In genomic region chr1:212700892-212701819, GRCh38 we compare ENCODE assay signal across 8 cellular contexts. TPM values are rescaled to one million over a fixed set of nuclear protein-coding genes. Genes with fewer than 3 reads are reported as not detected.
DNase-seq lines count a peak whose midpoint lies in the region; ATAC-seq and TF ChIP-seq lines count a peak whose summit lies in the region.

No MANE protein-coding gene starts in this region.

- peak; percentile 39 for TF ChIP-seq CTCF in choroid plexus epithelial cell (conservative IDR thresholded peaks at IDR 0.05; ENCODE audit: low read depth, low read length)
- no peak for TF ChIP-seq CTCF in left lung (IDR thresholded peaks at IDR 0.05)

- H3K36me3 ChIP-seq in left lung, result no peaks in the 10 kb centered on the region

- DNase-seq in ELF-1 (ENCODE audit: low read depth, low spot score) (peak; percentile 72), T-helper 1 cell (peak in 3 of 5 donors; percentile 3 to 47 (median 3)), choroid plexus epithelial cell (ENCODE audit: low read depth) (peak; percentile 68), left lung (peak; percentile 59 to 81), NCI-H1105 (lab: John Stamatoyannopoulos, UW) (no peak)
- DNase-seq in stimulated activated CD4-positive, alpha-beta T cell treated with anti-CD3 and anti-CD28 coated beads, Interleukin-4, amount 100 ng/mL, for 4 hours, result peak; percentile 17 to 59

- H3K27me3 ChIP-seq in left lung, result peaks cover 0 to 21% of the 10 kb centered on the region in 2 donors

- peak overlapping the region; percentile 61 to 77 for H3K27ac ChIP-seq in left lung

- intact Hi-C loops in left lung (cut with DNase I), result no loop called here

- ATAC-seq in HG02642 (IDR thresholded peaks at IDR 0.05; ENCODE audit: poor library complexity, unreplicated experiment), result peak; percentile 24
- peak; percentile 75 for ATAC-seq in left lung
- no peak for ATAC-seq in HG02870 (IDR thresholded peaks at IDR 0.05; ENCODE audit: unreplicated experiment)

- H3K4me1 ChIP-seq in left lung, result peaks cover 4 to 40% of the 10 kb centered on the region in 2 donors

- H3K4me3 ChIP-seq in choroid plexus epithelial cell (ENCODE audit: low read depth, low read length) (peak overlapping the region; percentile 52), left lung (peak overlapping the region; percentile 47 to 64)

- no peaks in the 10 kb centered on the region for H3K9me3 ChIP-seq in left lung

RNA-seq across cellular contexts. Expression of gene BATF3, which starts 1.5 kb away (rescaled TPM):
- 1 to 10 TPM; 6.4 to 9.0 TPM for total RNA-seq in left lung
